ENCODE assay signal across 12 cellular contexts in the genomic region with DNA sequence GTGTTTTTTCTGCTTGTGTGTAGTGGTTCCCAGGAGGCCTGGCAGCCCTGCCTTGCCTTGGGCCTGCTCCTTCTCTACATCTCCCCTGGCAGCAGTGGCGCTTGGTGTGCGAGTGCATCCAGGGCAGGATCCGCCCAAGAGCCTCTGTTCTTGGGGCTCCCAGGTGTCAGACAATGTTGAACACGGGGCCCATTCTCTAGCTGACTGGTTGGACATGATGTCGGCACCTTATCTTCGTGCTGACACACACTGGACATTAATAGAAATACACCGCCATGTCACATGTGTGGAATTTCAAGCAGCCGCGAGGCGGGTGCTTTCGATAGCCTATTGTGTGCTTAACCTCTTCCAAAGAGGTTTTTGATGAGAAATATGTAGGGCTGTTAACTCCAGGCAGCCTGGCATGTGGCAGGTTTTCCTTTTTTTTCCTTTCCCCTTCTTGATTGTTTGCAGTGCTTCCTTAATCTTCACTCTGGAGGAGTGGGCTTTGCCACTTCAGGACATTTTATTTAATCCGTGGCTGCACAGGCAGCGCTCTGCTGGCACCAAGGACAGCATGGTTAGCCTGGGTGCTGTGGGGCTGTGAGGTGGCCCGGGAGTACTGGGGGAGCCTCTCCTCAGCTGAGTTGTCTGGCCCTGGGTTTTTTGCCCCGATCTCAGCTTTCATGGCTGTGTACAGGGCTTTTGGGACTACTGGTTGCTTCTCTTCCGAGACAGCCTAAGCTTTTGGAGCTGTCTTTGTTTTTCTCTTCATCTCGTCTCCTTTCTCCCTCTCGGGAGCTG. TPM values are rescaled to one million over a fixed set of nuclear protein-coding genes. Genes with fewer than 3 reads are reported as not detected.
A peak's percentile ranks its signal among the peaks of the same experiment; 100 is the strongest.
DNase-seq lines count a peak whose midpoint lies in the region; ATAC-seq and TF ChIP-seq lines count a peak whose summit lies in the region.
"Had no signal": no experiment of that assay in that cellular context is flagged by ENCODE, and none has a peak within 500 bp of the region (broad histone marks: within the 10 kb centered on the region; RNA-seq: fewer than 3 reads in every experiment).

No MANE protein-coding gene starts in this region.

- peaks cover 4 to 5% of the 10 kb centered on the region in 2 donors for H3K4me1 ChIP-seq in aorta (ENCODE audit: control insufficient read depth in 1 of 2, insufficient read depth in 2 of 2, low read length in 2 of 2)

- POLR2A ChIA-PET in activated CD4-positive, alpha-beta memory T cell treated with anti-CD3 and anti-CD28 coated beads, Interleukin-2, amount 10 ng/mL, durations not matched to agents 7 days and 5 days (lab: Charles Lee), result no interaction called here

- H3K9me3 Mint-ChIP-seq in activated CD8-positive, alpha-beta memory T cell treated with anti-CD3 and anti-CD28 coated beads, Interleukin-2, amount 10 ng/mL, durations not matched to agents 7 days and 5 days (ENCODE audit: low read depth), result no peaks in the 10 kb centered on the region
- no peaks in the 10 kb centered on the region for H3K9me3 Mint-ChIP-seq in activated CD4-positive, alpha-beta memory T cell treated with anti-CD3 and anti-CD28 coated beads, Interleukin-2, amount 10 ng/mL, durations not matched to agents 7 days and 5 days
- H3K9me3 Mint-ChIP-seq: naive thymus-derived CD4-positive, alpha-beta T cell had no signal

- H3K27ac ChIP-seq in aorta (ENCODE audit: low read depth in 1 of 2, low read length in 2 of 2), result peak overlapping the region; percentile 53 to 88
- H3K27ac ChIP-seq: C4-2B had no signal

- DNase-seq in activated CD8-positive, alpha-beta memory T cell treated with anti-CD3 and anti-CD28 coated beads, Interleukin-2, amount 10 ng/mL, durations not matched to agents 7 days and 5 days, result peak; percentile 30
- DNase-seq in activated CD8-positive, alpha-beta memory T cell treated with anti-CD3 and anti-CD28 coated beads, Interleukin-2, amount 50 U/mL, for 4 hours, result no peak
- DNase-seq in astrocyte of the cerebellum (ENCODE audit: low read depth) (peak; percentile 16), kidney glomerular epithelial cell (lab: John Stamatoyannopoulos, UW) (peak; percentile 62), aorta (peak in 1 of 2 donors; percentile 79), left lobe of liver (ENCODE audit: low spot score) (no peak), OCI-M1 (lab: John Stamatoyannopoulos, UW) (no peak)
- no peak for DNase-seq in activated CD4-positive, alpha-beta memory T cell treated with anti-CD3 and anti-CD28 coated beads, Interleukin-2, amount 10 ng/mL, durations not matched to agents 7 days and 5 days
- DNase-seq: activated CD8-positive, alpha-beta memory T cell treated with anti-CD3 and anti-CD28 coated beads for 24 hours; naive thymus-derived CD4-positive, alpha-beta T cell; NCI-H526 treated with DMSO at 0.1 percent for 48 hours had no signal

- ATAC-seq in activated CD8-positive, alpha-beta memory T cell treated with anti-CD3 and anti-CD28 coated beads, Interleukin-2, amount 10 ng/mL, durations not matched to agents 7 days and 5 days, result no peak
- ATAC-seq in aorta (ENCODE audit: low FRiP score), result peak; percentile 74
- no peak for ATAC-seq in left lobe of liver
- ATAC-seq: naive thymus-derived CD4-positive, alpha-beta T cell had no signal

- peaks cover 2% of the 10 kb centered on the region for H3K36me3 Mint-ChIP-seq in activated CD8-positive, alpha-beta memory T cell treated with anti-CD3 and anti-CD28 coated beads, Interleukin-2, amount 10 ng/mL, durations not matched to agents 7 days and 5 days
- H3K36me3 Mint-ChIP-seq in activated CD4-positive, alpha-beta memory T cell treated with anti-CD3 and anti-CD28 coated beads, Interleukin-2, amount 10 ng/mL, durations not matched to agents 7 days and 5 days (ENCODE audit: low read depth), result no peaks in the 10 kb centered on the region

- in situ Hi-C loops in astrocyte of the cerebellum (cut with HindIII; ENCODE audit: low sequenced_read_pairs), result no loop called here

- no peak overlapping the region for H3K4me3 Mint-ChIP-seq in activated CD8-positive, alpha-beta memory T cell treated with anti-CD3 and anti-CD28 coated beads, Interleukin-2, amount 10 ng/mL, durations not matched to agents 7 days and 5 days
- H3K4me3 Mint-ChIP-seq in activated CD4-positive, alpha-beta memory T cell treated with anti-CD3 and anti-CD28 coated beads, Interleukin-2, amount 10 ng/mL, durations not matched to agents 7 days and 5 days, result no peak overlapping the region
- H3K4me3 Mint-ChIP-seq: naive thymus-derived CD4-positive, alpha-beta T cell had no signal

- H3K27ac Mint-ChIP-seq in activated CD8-positive, alpha-beta memory T cell treated with anti-CD3 and anti-CD28 coated beads, Interleukin-2, amount 10 ng/mL, durations not matched to agents 7 days and 5 days, result no peak overlapping the region
- no peak overlapping the region for H3K27ac Mint-ChIP-seq in activated CD4-positive, alpha-beta memory T cell treated with anti-CD3 and anti-CD28 coated beads, Interleukin-2, amount 10 ng/mL, durations not matched to agents 7 days and 5 days
- H3K27ac Mint-ChIP-seq: naive thymus-derived CD4-positive, alpha-beta T cell had no signal

- H3K27me3 Mint-ChIP-seq in activated CD8-positive, alpha-beta memory T cell treated with anti-CD3 and anti-CD28 coated beads, Interleukin-2, amount 10 ng/mL, durations not matched to agents 7 days and 5 days, result no peaks in the 10 kb centered on the region
- H3K27me3 Mint-ChIP-seq in activated CD4-positive, alpha-beta memory T cell treated with anti-CD3 and anti-CD28 coated beads, Interleukin-2, amount 10 ng/mL, durations not matched to agents 7 days and 5 days, result no peaks in the 10 kb centered on the region
- H3K27me3 Mint-ChIP-seq: naive thymus-derived CD4-positive, alpha-beta T cell had no signal

- peaks cover 4% of the 10 kb centered on the region for H3K4me1 Mint-ChIP-seq in activated CD8-positive, alpha-beta memory T cell treated with anti-CD3 and anti-CD28 coated beads, Interleukin-2, amount 10 ng/mL, durations not matched to agents 7 days and 5 days
- H3K4me1 Mint-ChIP-seq in activated CD4-positive, alpha-beta memory T cell treated with anti-CD3 and anti-CD28 coated beads, Interleukin-2, amount 10 ng/mL, durations not matched to agents 7 days and 5 days, result peaks cover 7% of the 10 kb centered on the region

- no peak overlapping the region for H3K4me3 ChIP-seq in astrocyte of the cerebellum (ENCODE audit: low read depth, low read length)
- H3K4me3 ChIP-seq in aorta (ENCODE audit: low read length in 2 of 2), result no peak overlapping the region

- CTCF ChIA-PET in activated CD8-positive, alpha-beta memory T cell treated with anti-CD3 and anti-CD28 coated beads, Interleukin-2, amount 10 ng/mL, durations not matched to agents 7 days and 5 days (lab: Charles Lee), result no interaction called here
- CTCF ChIA-PET in activated CD4-positive, alpha-beta memory T cell treated with anti-CD3 and anti-CD28 coated beads, Interleukin-2, amount 10 ng/mL, durations not matched to agents 7 days and 5 days (lab: Charles Lee), result no interaction called here

- TF ChIP-seq CTCF in astrocyte of the cerebellum (IDR thresholded peaks at IDR 0.05; ENCODE audit: low read depth, low read length, missing control alignments), result peak; percentile 15

- no peaks in the 10 kb centered on the region for H3K36me3 ChIP-seq in aorta (ENCODE audit: control insufficient read depth in 1 of 2, insufficient read depth in 2 of 2, low read length in 1 of 2)

- no peaks in the 10 kb centered on the region for H3K9me3 ChIP-seq in aorta (ENCODE audit: control insufficient read depth, low read length)

- intact Hi-C loops in aorta (cut with DNase I), result loop anchor here (5.0 kb wide), 2 partner anchors 64 to 801 kb away; no protein-coding TSS in a partner anchor

- 13 to 16% methylated on average over 18 of the region's 18 CpGs for WGBS in aorta, 2 donors

- no peaks in the 10 kb centered on the region for H3K27me3 ChIP-seq in aorta (ENCODE audit: control insufficient read depth in 1 of 2, insufficient read depth in 2 of 2, low read length in 1 of 2)

RNA-seq across cellular contexts. Expression of a gene that starts 42.5 kb away (rescaled TPM):
- total RNA-seq in activated CD8-positive, alpha-beta memory T cell treated with anti-CD3 and anti-CD28 coated beads, Interleukin-2, amount 10 ng/mL, durations not matched to agents 7 days and 5 days, result 1 to 10 TPM; 7.7 to 9.0 TPM
- total RNA-seq in aorta (10 to 100 TPM; 10.8 to 11.0 TPM), left lobe of liver (3.8 TPM)
- 10 to 100 TPM; 12.9 to 24.6 TPM for polyA plus RNA-seq in aorta
- 1 to 10 TPM; 4.0 to 4.1 TPM for total RNA-seq in activated CD4-positive, alpha-beta memory T cell treated with anti-CD3 and anti-CD28 coated beads, Interleukin-2, amount 10 ng/mL, durations not matched to agents 7 days and 5 days

Comparison
In these comparisons a context has a peak if more than half of its experiments do, and no peak if none do; other contexts are left out.
1. DNase-seq: peak in activated CD8-positive, alpha-beta memory T cell treated with anti-CD3 and anti-CD28 coated beads, Interleukin-2, amount 10 ng/mL, durations not matched to agents 7 days and 5 days (single experiment), astrocyte of the cerebellum (single experiment) and kidney glomerular epithelial cell (single experiment); none in activated CD8-positive, alpha-beta memory T cell treated with anti-CD3 and anti-CD28 coated beads, Interleukin-2, amount 50 U/mL, for 4 hours (single experiment), left lobe of liver (single experiment), OCI-M1 (single experiment) and activated CD4-positive, alpha-beta memory T cell treated with anti-CD3 and anti-CD28 coated beads, Interleukin-2, amount 10 ng/mL, durations not matched to agents 7 days and 5 days (single experiment).